21 cellular contexts compared by ENCODE assay signal in genomic region chr3:176359211-176359610, GRCh38.
DNase-seq lines count a peak whose midpoint lies in the region; TF ChIP-seq lines count a peak whose summit lies in the region.
"Had no signal": no experiment of that assay in that cellular context is flagged by ENCODE, and none has a peak within 500 bp of the region (broad histone marks: within the 10 kb centered on the region; RNA-seq: fewer than 3 reads in every experiment).

No MANE protein-coding gene starts in this region.

- H3K36me3 Mint-ChIP-seq in Calu3 (ENCODE audit: insufficient read depth, unreplicated experiment) (no peaks in the 10 kb centered on the region), neural crest cell (ENCODE audit: low read depth) (no peaks in the 10 kb centered on the region)
- H3K36me3 Mint-ChIP-seq: activated CD8-positive, alpha-beta memory T cell treated with anti-CD3 and anti-CD28 coated beads, Interleukin-2, amount 10 ng/mL, durations not matched to agents 7 days and 5 days had no signal

- H3K27ac ChIP-seq in substantia nigra (ENCODE audit: low read depth, low read length, poor library complexity, severe bottlenecking) = no peak overlapping the region
- H3K27ac ChIP-seq: psoas muscle had no signal

- no peak overlapping the region for H3K27ac Mint-ChIP-seq in Calu3 (ENCODE audit: unreplicated experiment)
- H3K27ac Mint-ChIP-seq in neural crest cell (ENCODE audit: unreplicated experiment) = no peak overlapping the region
- H3K27ac Mint-ChIP-seq: activated CD8-positive, alpha-beta memory T cell treated with anti-CD3 and anti-CD28 coated beads, Interleukin-2, amount 10 ng/mL, durations not matched to agents 7 days and 5 days; activated T-helper 1 cell treated with anti-CD3 and anti-CD28 coated beads, Interleukin-12 subunit alpha, Interleukin-12 subunit beta, Interleukin-2, Interleukin-4 antibody, amounts not matched to agents 30 ng/mL and 10 ng/mL and 1 ng/mL, durations not matched to agents 14 hours and 24 hours and 36 hours; T-helper 17 cell had no signal

- in situ Hi-C loops in astrocyte of the cerebellum (cut with HindIII; ENCODE audit: low sequenced_read_pairs) = no loop called here

- DNase-seq in Calu3 = no peak
- DNase-seq in LNCaP clone FGC (ENCODE audit: low read depth) = no peak
- no peak for DNase-seq in astrocyte of the cerebellum (ENCODE audit: low read depth)
- DNase-seq in neural crest cell (ENCODE audit: low read depth, low spot score) = no peak
- DNase-seq in NCI-H2081 treated with DMSO at 0.1 percent for 48 hours (lab: John Stamatoyannopoulos, UW) = no peak
- DNase-seq in SHP77 (lab: John Stamatoyannopoulos, UW) = no peak
- DNase-seq in substantia nigra (lab: John Stamatoyannopoulos, UW) = no peak
- no peak for DNase-seq in NCI-H2081 (lab: John Stamatoyannopoulos, UW)
- DNase-seq: activated CD4-positive, alpha-beta T cell treated with anti-CD3 and anti-CD28 coated beads, Interleukin-2, amount 50 U/mL, for 1 hour; activated CD8-positive, alpha-beta memory T cell treated with anti-CD3 and anti-CD28 coated beads, Interleukin-2, amount 10 ng/mL, durations not matched to agents 7 days and 5 days; activated naive CD4-positive, alpha-beta T cell treated with anti-CD3 and anti-CD28 coated beads, Interleukin-2, amount 50 U/mL, for 16 hours; amygdala; DMS79 treated with DMSO at 0.1 percent for 48 hours; kidney glomerular epithelial cell; MM.1S; NCI-H1436; NCI-H510A; psoas muscle; T-helper 17 cell had no signal

- intact Hi-C loops in Calu3 (cut with micrococcal nuclease; ENCODE audit: unreplicated experiment) = no loop called here

- H3K4me3 ChIP-seq in LNCaP clone FGC (ENCODE audit: low read depth, low read length) (no peak overlapping the region), astrocyte of the cerebellum (ENCODE audit: low read depth, low read length) (no peak overlapping the region)
- H3K4me3 ChIP-seq: lung, psoas muscle had no signal

- H3K9me3 Mint-ChIP-seq in Calu3 (ENCODE audit: low read depth, unreplicated experiment) (peaks cover 2% of the 10 kb centered on the region), neural crest cell (peaks cover 10% of the 10 kb centered on the region)

- TF ChIP-seq CTCF in Calu3 (IDR thresholded peaks at IDR 0.05; ENCODE audit: unreplicated experiment) (peak; percentile 45), LNCaP clone FGC (IDR thresholded peaks at IDR 0.05; ENCODE audit: control insufficient read depth, extremely low read depth, insufficient read depth) (peak; percentile 28; the same call in 1 of the 2 replicates), astrocyte of the cerebellum (IDR thresholded peaks at IDR 0.05; ENCODE audit: low read depth, low read length, missing control alignments) (peak; percentile 28), neural crest cell (conservative IDR thresholded peaks at IDR 0.05) (peak; percentile 41)

- CTCF ChIA-PET in Calu3 (lab: Charles Lee) = no interaction called here

- no peak overlapping the region for H3K4me3 Mint-ChIP-seq in Calu3 (ENCODE audit: low read depth, unreplicated experiment)
- no peak overlapping the region for H3K4me3 Mint-ChIP-seq in neural crest cell
- H3K4me3 Mint-ChIP-seq: activated CD8-positive, alpha-beta memory T cell treated with anti-CD3 and anti-CD28 coated beads, Interleukin-2, amount 10 ng/mL, durations not matched to agents 7 days and 5 days; activated T-helper 1 cell treated with anti-CD3 and anti-CD28 coated beads, Interleukin-12 subunit alpha, Interleukin-12 subunit beta, Interleukin-2, Interleukin-4 antibody, amounts not matched to agents 30 ng/mL and 10 ng/mL and 1 ng/mL, durations not matched to agents 14 hours and 24 hours and 36 hours; T-helper 17 cell had no signal

- no peaks in the 10 kb centered on the region for H3K4me1 Mint-ChIP-seq in Calu3 (ENCODE audit: low read depth, unreplicated experiment)
- no peaks in the 10 kb centered on the region for H3K4me1 Mint-ChIP-seq in neural crest cell
- H3K4me1 Mint-ChIP-seq: activated CD8-positive, alpha-beta memory T cell treated with anti-CD3 and anti-CD28 coated beads, Interleukin-2, amount 10 ng/mL, durations not matched to agents 7 days and 5 days; T-helper 17 cell had no signal

- no TSS peak for BruUV-seq in Calu3 (replicated peaks; lab: Mats Ljungman, UMichigan)

- H3K27me3 Mint-ChIP-seq in Calu3 (ENCODE audit: unreplicated experiment) = no peaks in the 10 kb centered on the region
- H3K27me3 Mint-ChIP-seq in neural crest cell (ENCODE audit: low read depth) = no peaks in the 10 kb centered on the region
- H3K27me3 Mint-ChIP-seq: activated CD8-positive, alpha-beta memory T cell treated with anti-CD3 and anti-CD28 coated beads, Interleukin-2, amount 10 ng/mL, durations not matched to agents 7 days and 5 days; T-helper 17 cell had no signal
